15 cellular contexts compared by ENCODE assay signal in genomic region chr1:107889524-107889923, GRCh38.
A peak's percentile ranks its signal among the peaks of the same experiment; 100 is the strongest.
DNase-seq lines count a peak whose midpoint lies in the region; ATAC-seq, FAIRE-seq and TF ChIP-seq lines count a peak whose summit lies in the region.
"Had no signal": no experiment of that assay in that cellular context is flagged by ENCODE, and none has a peak within 500 bp of the region (broad histone marks: within the 10 kb centered on the region; RNA-seq: fewer than 3 reads in every experiment).

No MANE protein-coding gene starts in this region.

- no peak for TF ChIP-seq POLR2A in GM12878 (IDR thresholded peaks at IDR 0.05; ENCODE audit: low read depth, low read length)

- no peaks in the 10 kb centered on the region for H3K9me3 ChIP-seq in GM12878 (replicated peaks; ENCODE audit: control insufficient read depth, insufficient read depth, low read length)
- no peaks in the 10 kb centered on the region for H3K9me3 ChIP-seq in smooth muscle cell (replicated peaks; ENCODE audit: low read depth)
- H3K9me3 ChIP-seq: A549, Caco-2 had no signal

- BruUV-seq in GM12878 (replicated peaks; lab: Mats Ljungman, UMichigan) = no TSS peak

- H3K4me1 ChIP-seq in GM12878 (ENCODE audit: control insufficient read depth, insufficient read depth, low read length) (no peaks in the 10 kb centered on the region), smooth muscle cell (ENCODE audit: low read depth) (no peaks in the 10 kb centered on the region)
- H3K4me1 ChIP-seq: A549, Caco-2 had no signal

- no peaks in the 10 kb centered on the region for H3K36me3 ChIP-seq in GM12878 (ENCODE audit: control insufficient read depth in 2 of 2, insufficient read depth in 2 of 2, low read length in 1 of 2)
- no peaks in the 10 kb centered on the region for H3K36me3 ChIP-seq in smooth muscle cell (ENCODE audit: low read depth)

- POLR2A ChIA-PET in GM12878 (lab: Charles Lee) = no interaction called here

- no peak overlapping the region for H3K4me3 ChIP-seq in GM12878
- no peak overlapping the region for H3K4me3 ChIP-seq in smooth muscle cell
- H3K4me3 ChIP-seq: A549 had no signal

- no peak for FAIRE-seq in GM12878 (lab: Jason Lieb, UNC)
- FAIRE-seq: A549, GM12892, HepG2, HTR-8/SVneo had no signal

- H3K4me2 ChIP-seq in GM12878 (ENCODE audit: control insufficient read depth, insufficient read depth) (no peak overlapping the region), smooth muscle cell (no peak overlapping the region)
- H3K4me2 ChIP-seq: A549 had no signal

- H3K27me3 ChIP-seq in GM12878 (replicated peaks in 1 of 2; ENCODE audit: control insufficient read depth in 2 of 2, insufficient read depth in 2 of 2, low read length in 1 of 2) (no peaks in the 10 kb centered on the region), smooth muscle cell (ENCODE audit: low read depth) (no peaks in the 10 kb centered on the region)

- H4K20me1 ChIP-seq in GM12878 (ENCODE audit: control insufficient read depth, insufficient read depth) (no peaks in the 10 kb centered on the region), smooth muscle cell (ENCODE audit: low read depth) (no peaks in the 10 kb centered on the region)

- TF ChIP-seq CTCF in GM12878 (IDR thresholded peaks at IDR 0.05 in 2 of 3, conservative IDR thresholded peaks at IDR 0.05 in 1 of 3; ENCODE audit: control insufficient read depth in 2 of 3, extremely low read depth in 1 of 3, insufficient read depth in 1 of 3, low read depth in 3 of 3, low read length in 3 of 3) (no peak), smooth muscle cell (IDR thresholded peaks at IDR 0.05; ENCODE audit: borderline replicate concordance, insufficient read depth, poor library complexity, severe bottlenecking) (no peak)

- H3K79me2 ChIP-seq in GM12878 (ENCODE audit: control insufficient read depth, insufficient read depth, low read length) = no peaks in the 10 kb centered on the region
- H3K79me2 ChIP-seq in smooth muscle cell (ENCODE audit: low read depth) = no peaks in the 10 kb centered on the region

- H3K27ac ChIP-seq in GM12878 (ENCODE audit: control insufficient read depth, insufficient read depth) (no peak overlapping the region), smooth muscle cell (ENCODE audit: low read depth) (no peak overlapping the region)
- H3K27ac ChIP-seq: A549 had no signal

- no peak for TF ChIP-seq RAD21 in GM12878 (IDR thresholded peaks at IDR 0.05; ENCODE audit: insufficient read depth, low read depth, low read length)

- SMC1A ChIA-PET in GM12878 (lab: Charles Lee; ENCODE audit: uncharacterized antibody, unreplicated experiment) = interaction anchor here (0.8 kb wide), 1 partner anchor 12 kb away, joined by 4 read pairs; no protein-coding TSS in a partner anchor

- TF ChIP-seq EP300 in GM12878 (IDR thresholded peaks at IDR 0.05; ENCODE audit: borderline replicate concordance in 1 of 2, control insufficient read depth in 1 of 2, low read depth in 2 of 2, low read length in 2 of 2) = no peak

- intact Hi-C loops in GM12878 (cut with micrococcal nuclease; ENCODE audit: unreplicated experiment) = no loop called here

- RAD21 ChIA-PET in GM12878 (lab: Charles Lee; ENCODE audit: unreplicated experiment) = interaction anchor here (1.2 kb wide), 1 partner anchor 47 kb away, joined by 3 read pairs; no protein-coding TSS in a partner anchor

- DNase-seq in NCI-H526 (lab: John Stamatoyannopoulos, UW) = peak; percentile 29 to 38
- DNase-seq in GM12878 (ENCODE audit: low read depth, low spot score) = no peak
- DNase-seq in activated T-cell treated with anti-CD3 and anti-CD28 coated beads, Interleukin-2, amount 50 U/mL, for 1 hour = no peak
- no peak for DNase-seq in smooth muscle cell (lab: John Stamatoyannopoulos, UW; ENCODE audit: unreplicated experiment)
- no peak for DNase-seq in activated CD4-positive, alpha-beta T cell treated with anti-CD3 and anti-CD28 coated beads, Interleukin-2, amount 50 U/mL, for 1 hour
- DNase-seq: Caco-2; CD8-positive, alpha-beta memory T cell; GOT3; H9 had no signal

- CTCF ChIA-PET in GM12878 (lab: Yijun Ruan, JAX) = no interaction called here

- H3K9ac ChIP-seq in GM12878 (ENCODE audit: control insufficient read depth, insufficient read depth, low read length) = no peak overlapping the region
- H3K9ac ChIP-seq in smooth muscle cell (ENCODE audit: low read depth) = no peak overlapping the region

- ATAC-seq in GM18519 (IDR thresholded peaks at IDR 0.05; ENCODE audit: low FRiP score, unreplicated experiment) = peak; percentile 44
- ATAC-seq in GM12878 = peak; percentile 68
- no peak for ATAC-seq in GM21528 (IDR thresholded peaks at IDR 0.05; ENCODE audit: low FRiP score, unreplicated experiment)
- ATAC-seq: A549, HepG2 had no signal

- H2AFZ ChIP-seq in GM12878 (ENCODE audit: control insufficient read depth, low read depth, low read length) = no peak overlapping the region
- H2AFZ ChIP-seq in smooth muscle cell (ENCODE audit: low read depth) = no peak overlapping the region

- no peaks in the 10 kb centered on the region for H3F3A ChIP-seq in smooth muscle cell (ENCODE audit: low read depth)

- 18% methylated on average over 2 of the region's 2 CpGs for WGBS in GM12878 (ENCODE audit: insufficient coverage, insufficient replicate concordance, low lambda C conversion rate, missing lambda C conversion rate)
- WGBS in smooth muscle cell (ENCODE audit: low lambda C conversion rate) = 87% methylated on average over 2 of the region's 2 CpGs

- in situ Hi-C loops in GM12878 (cut with MboI) = no loop called here

TF ChIP-seq in GM12878, 131 proteins besides CTCF, POLR2A, EP300 and RAD21:
- TF ChIP-seq, protein P1, sequence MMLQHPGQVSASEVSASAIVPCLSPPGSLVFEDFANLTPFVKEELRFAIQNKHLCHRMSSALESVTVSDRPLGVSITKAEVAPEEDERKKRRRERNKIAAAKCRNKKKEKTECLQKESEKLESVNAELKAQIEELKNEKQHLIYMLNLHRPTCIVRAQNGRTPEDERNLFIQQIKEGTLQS (IDR thresholded peaks at IDR 0.05; ENCODE audit: borderline replicate concordance, extremely low read depth, low read depth, low read length) = no peak
- TF ChIP-seq NFIC (IDR thresholded peaks at IDR 0.05; ENCODE audit: low read depth, low read length) (no peak; the same call in 1 of the 2 replicates), BCL3 (IDR thresholded peaks at IDR 0.05; ENCODE audit: borderline replicate concordance, insufficient read depth, low read depth, low read length, poor library complexity, severe bottlenecking) (no peak)

Comparison
In these comparisons a context has a peak if more than half of its experiments do, and no peak if none do; other contexts are left out.
1. DNase-seq: peak in NCI-H526 (2 of 2); none in GM12878 (single experiment), activated T-cell treated with anti-CD3 and anti-CD28 coated beads, Interleukin-2, amount 50 U/mL, for 1 hour (single experiment), smooth muscle cell (single experiment) and activated CD4-positive, alpha-beta T cell treated with anti-CD3 and anti-CD28 coated beads, Interleukin-2, amount 50 U/mL, for 1 hour (single experiment).